ENCODE assay signal across 8 cellular contexts in genomic region chr7:48035301-48035966, GRCh38. TPM values are rescaled to one million over a fixed set of nuclear protein-coding genes. Genes with fewer than 3 reads are reported as not detected.
DNase-seq lines count a peak whose midpoint lies in the region; ATAC-seq and TF ChIP-seq lines count a peak whose summit lies in the region.

Gene C7orf57, plus strand, starts transcription at chr7:48035543. Its CDS starts 766 bp downstream, at chr7:48036309.

- H3K27me3 ChIP-seq in dorsolateral prefrontal cortex (peaks cover 0 to 15% (median 0%) of the 10 kb centered on the region in 45 donors), right lobe of liver (no peaks in the 10 kb centered on the region)

- peak in 50 of 56 donors; percentile 8 to 64 (median 40) for TF ChIP-seq CTCF in dorsolateral prefrontal cortex (IDR thresholded peaks at IDR 0.05 in 54 of 56, conservative IDR thresholded peaks at IDR 0.05 in 2 of 56; ENCODE audit: low read depth in 1 of 56, partially characterized antibody in 56 of 56)
- peak in 2 of 4 donors; percentile 24 to 48 for TF ChIP-seq CTCF in right lobe of liver (IDR thresholded peaks at IDR 0.05)

- intact Hi-C loops in dorsolateral prefrontal cortex (cut with DNase I) (loop anchor here (2.0 to 5.0 kb wide), 2 partner anchors 72 to 75 kb away; no protein-coding TSS in a partner anchor), right lobe of liver (cut with DNase I) (loop anchor here in 1 of 2 donors (5.0 kb wide), 1 partner anchor 53 kb away; no protein-coding TSS in a partner anchor)

- H3K4me3 ChIP-seq in dorsolateral prefrontal cortex (peak within 1 kb of the TSS; percentile 39 to 91 (median 69)), right lobe of liver (peak within 1 kb of the TSS; percentile 41 to 53 (median 42))

- no peaks in the 10 kb centered on the region for H3K36me3 ChIP-seq in right lobe of liver

- 0% methylated on average over 4 of the region's 62 CpGs for WGBS in right lobe of liver (ENCODE audit: insufficient coverage, low coverage, low lambda C conversion rate, missing lambda C conversion rate)

- ATAC-seq in GM18520 (IDR thresholded peaks at IDR 0.05; ENCODE audit: unreplicated experiment) = peak; percentile 99
- ATAC-seq in HG03060 (IDR thresholded peaks at IDR 0.05; ENCODE audit: low read depth, unreplicated experiment) = peak; percentile 80
- peak; percentile 99 to 100 (median 99) for ATAC-seq in right lobe of liver

- no peaks in the 10 kb centered on the region for H3K9me3 ChIP-seq in right lobe of liver

- H3K27ac ChIP-seq in dorsolateral prefrontal cortex (no peak within 1 kb of the TSS), right lobe of liver (no peak within 1 kb of the TSS)

- no peak for TF ChIP-seq POLR2A in right lobe of liver (IDR thresholded peaks at IDR 0.05)

- H3K4me1 ChIP-seq in right lobe of liver = peaks cover 0 to 7% (median 0%) of the 10 kb centered on the region in 4 donors

- DNase-seq in A172 (ENCODE audit: low spot score) = peak; percentile 88
- peak; percentile 92 for DNase-seq in NCI-H226
- peak; percentile 89 to 91 for DNase-seq in activated CD4-positive, alpha-beta T cell treated with anti-CD3 and anti-CD28 coated beads, Interleukin-2, amount 50 U/mL, for 48 hours
- DNase-seq in dorsolateral prefrontal cortex = peak; percentile 71 to 92 (median 84)
- DNase-seq in right lobe of liver = peak; percentile 83 to 93 (median 89)
- peak; percentile 89 for DNase-seq in stimulated activated CD4-positive, alpha-beta T cell treated with anti-CD3 and anti-CD28 coated beads, Interleukin-2, amount 100 ng/mL, for 24 hours

RNA-seq across cellular contexts. Expression of gene C7orf57, which starts in this region (rescaled TPM):
- 0.62 and 1.6 TPM in 2 replicates for total RNA-seq in A172 (2014; rRNA removed; shearing (Covaris generic))
- total RNA-seq in dorsolateral prefrontal cortex = 1 to 10 TPM in 3 of 120 experiments, under 1 TPM in 16, not detected in 101; 0.20 to 1.7 (median 0.41) TPM
- total RNA-seq in right lobe of liver = not detected

Comparison
In these comparisons a context has a peak if more than half of its experiments do, and no peak if none do; other contexts are left out.
1. Peak in DNase-seq, ATAC-seq and H3K4me3 ChIP-seq in right lobe of liver; RNA of the gene not detected or under 1 TPM.